ENCODE assay signal across 8 cellular contexts in the genomic region with DNA sequence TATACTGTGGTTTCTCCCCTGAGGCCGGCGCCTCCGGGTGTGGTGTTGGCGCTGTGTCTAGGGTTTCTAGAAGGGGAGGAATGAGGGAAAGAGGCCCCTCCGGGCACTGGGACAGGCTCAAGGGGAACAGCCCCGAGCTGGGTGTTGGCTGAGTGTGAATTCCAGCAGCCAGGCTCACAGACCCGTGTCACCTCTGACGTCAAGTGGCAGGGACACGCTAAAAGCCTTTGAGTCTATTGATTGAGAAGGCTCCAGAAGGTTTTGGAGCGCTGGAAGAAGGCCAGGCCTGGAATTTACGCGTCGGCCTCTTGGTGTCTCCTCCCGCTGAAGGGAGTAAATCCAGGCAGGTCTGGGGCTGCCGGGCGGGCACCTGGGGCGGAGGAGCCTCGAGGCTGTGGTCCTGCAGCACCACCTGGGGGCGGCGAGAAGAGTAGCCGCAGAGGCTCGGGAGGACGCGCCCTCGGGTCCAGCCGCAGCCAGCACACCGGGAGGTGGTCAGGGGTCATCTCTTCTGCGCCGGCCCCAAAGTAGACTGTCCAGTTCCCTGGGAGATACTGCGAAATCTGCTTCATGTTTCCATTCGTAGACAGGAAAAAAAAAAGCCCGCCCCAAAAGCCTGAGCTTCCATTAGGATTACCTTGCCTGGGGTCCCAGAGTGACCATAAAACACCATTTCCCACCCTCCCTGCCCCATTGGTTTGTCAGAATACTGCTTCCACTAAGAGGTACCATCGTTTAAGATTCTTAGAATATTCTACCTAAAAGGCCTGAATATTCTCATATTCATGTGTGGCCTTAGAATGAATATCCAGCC.
A peak's percentile ranks its signal among the peaks of the same experiment; 100 is the strongest.
DNase-seq lines count a peak whose midpoint lies in the region; ATAC-seq and TF ChIP-seq lines count a peak whose summit lies in the region.

No MANE protein-coding gene starts in this region.

- ATAC-seq in HG02678 (IDR thresholded peaks at IDR 0.05; ENCODE audit: unreplicated experiment) (peak; percentile 98), upper lobe of left lung (ENCODE audit: low FRiP score in 2 of 2) (peak; percentile 93 to 95)

- H3K9me3 ChIP-seq in upper lobe of left lung: no peaks in the 10 kb centered on the region

- TF ChIP-seq POLR2A in upper lobe of left lung (IDR thresholded peaks at IDR 0.05): peak in 1 of 4 donors; percentile 37

- DNase-seq in NCI-H1092 (lab: John Stamatoyannopoulos, UW) (peak; percentile 93), SW 1271 (lab: John Stamatoyannopoulos, UW) (peak; percentile 88 to 89), cardiac septum (ENCODE audit: low spot score) (peak; percentile 91), posterior vena cava (ENCODE audit: low spot score) (peak; percentile 95), upper lobe of left lung (peak; percentile 84 to 93)
- peak; percentile 59 for DNase-seq in activated naive CD8-positive, alpha-beta T cell treated with anti-CD3 and anti-CD28 coated beads, Interleukin-2, amount 50 U/mL, for 16 hours (ENCODE audit: low read depth, low spot score)

- intact Hi-C loops in cardiac septum (cut with DNase I): loop anchor here (1.0 to 10.0 kb wide), 4 partner anchors 41 to 617 kb away; no protein-coding TSS in a partner anchor
- intact Hi-C loops in posterior vena cava (cut with DNase I): loop anchor here (5.0 to 10.0 kb wide), 2 partner anchors 284 to 337 kb away; no protein-coding TSS in a partner anchor

- H3K27me3 ChIP-seq in upper lobe of left lung: no peaks in the 10 kb centered on the region

- peak overlapping the region; percentile 26 to 85 (median 80) for H3K27ac ChIP-seq in upper lobe of left lung

- peak overlapping the region in 3 of 4 donors; percentile 22 to 45 (median 36) for H3K4me3 ChIP-seq in upper lobe of left lung

- peaks cover 13 to 32% (median 22%) of the 10 kb centered on the region in 4 donors for H3K4me1 ChIP-seq in upper lobe of left lung

- peak in 1 of 4 donors; percentile 23 for TF ChIP-seq EP300 in upper lobe of left lung (IDR thresholded peaks at IDR 0.05)

- H3K36me3 ChIP-seq in upper lobe of left lung: no peaks in the 10 kb centered on the region

- WGBS in upper lobe of left lung, 2 donors: 3 to 6% methylated on average over 27 to 33 of the region's 33 CpGs

- peak; percentile 80 for TF ChIP-seq CTCF in GM12872 (IDR thresholded peaks at IDR 0.05; ENCODE audit: insufficient read depth, low read depth, low read length)
- peak; percentile 92 to 98 (median 96) for TF ChIP-seq CTCF in upper lobe of left lung (IDR thresholded peaks at IDR 0.05)

Comparison
In these comparisons a context has a peak if more than half of its experiments do, and no peak if none do; other contexts are left out.
1. Peak in every context shown above with its lines: DNase-seq, ATAC-seq, H3K4me3 ChIP-seq and H3K27ac ChIP-seq.